ENCODE assay signal across 10 cellular contexts in the genomic region with DNA sequence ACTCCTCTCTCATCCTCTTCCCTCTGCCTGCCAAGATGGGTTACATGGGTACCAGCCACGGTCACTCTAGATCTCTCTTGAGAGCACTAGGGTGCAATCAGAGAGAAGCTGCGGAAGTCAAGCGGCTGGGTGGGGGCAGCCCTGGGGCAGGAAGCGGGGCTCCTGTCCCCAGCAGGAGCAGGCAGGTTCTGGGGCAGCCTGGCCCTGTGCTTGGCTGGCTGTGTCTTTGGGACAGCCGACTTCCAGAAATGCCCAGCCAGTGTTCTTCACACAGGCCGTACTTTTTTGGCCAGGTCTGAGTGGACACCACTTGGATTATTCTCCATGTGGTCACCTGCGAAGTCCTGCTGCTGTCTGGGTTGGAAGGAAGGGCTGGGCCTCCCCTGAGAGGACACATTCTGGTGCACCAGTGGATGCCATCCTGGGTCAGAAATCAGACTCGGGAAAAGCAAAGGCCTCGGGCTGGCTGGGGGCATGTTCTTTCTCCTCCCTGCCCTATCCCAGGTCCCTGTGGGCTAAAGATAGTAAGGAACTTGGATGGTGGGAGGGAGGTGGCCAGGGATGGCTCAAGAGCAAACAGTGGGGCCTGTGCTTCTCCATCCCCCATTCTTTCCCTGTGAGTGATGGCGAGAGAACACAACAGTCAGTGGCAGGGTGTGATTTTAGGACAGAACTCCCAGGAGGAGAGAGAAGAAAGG.
DNase-seq lines count a peak whose midpoint lies in the region; ATAC-seq and TF ChIP-seq lines count a peak whose summit lies in the region.
"Had no signal": no experiment of that assay in that cellular context is flagged by ENCODE, and none has a peak within 500 bp of the region (broad histone marks: within the 10 kb centered on the region; RNA-seq: fewer than 3 reads in every experiment).

No MANE protein-coding gene starts in this region.

- no peaks in the 10 kb centered on the region for H3K27me3 Mint-ChIP-seq in activated naive CD8-positive, alpha-beta T cell
- H3K27me3 Mint-ChIP-seq in activated naive CD8-positive, alpha-beta T cell treated with anti-CD3 and anti-CD28 coated beads, Interleukin-2, amount 50 U/mL, for 24 hours: no peaks in the 10 kb centered on the region
- no peaks in the 10 kb centered on the region for H3K27me3 Mint-ChIP-seq in naive B cell

- peak overlapping the region; percentile 97 for H3K27ac Mint-ChIP-seq in activated naive CD8-positive, alpha-beta T cell
- no peak overlapping the region for H3K27ac Mint-ChIP-seq in activated naive CD8-positive, alpha-beta T cell treated with anti-CD3 and anti-CD28 coated beads, Interleukin-2, amount 50 U/mL, for 24 hours
- peak overlapping the region in 5 of 6 donors; percentile 52 to 90 (median 89) for H3K27ac Mint-ChIP-seq in naive B cell

- no peak overlapping the region for H3K4me3 ChIP-seq in uterus

- H3K4me1 ChIP-seq in uterus: peaks cover 0 to 7% of the 10 kb centered on the region in 2 donors

- peak overlapping the region; percentile 52 for H3K4me3 Mint-ChIP-seq in activated naive CD8-positive, alpha-beta T cell
- no peak overlapping the region for H3K4me3 Mint-ChIP-seq in activated naive CD8-positive, alpha-beta T cell treated with anti-CD3 and anti-CD28 coated beads, Interleukin-2, amount 50 U/mL, for 24 hours
- peak overlapping the region in 4 of 8 donors; percentile 25 to 74 (median 44) for H3K4me3 Mint-ChIP-seq in naive B cell

- no peak for DNase-seq in activated naive CD8-positive, alpha-beta T cell treated with anti-CD3 and anti-CD28 coated beads, Interleukin-2, amount 50 U/mL, for 24 hours
- DNase-seq in naive B cell: no peak
- DNase-seq in uterus: peak in 1 of 2 donors; percentile 24
- no peak for DNase-seq in omental fat pad (ENCODE audit: low spot score)
- no peak for DNase-seq in glomerular visceral epithelial cell (ENCODE audit: extremely low spot score)
- DNase-seq: activated CD4-positive, alpha-beta T cell treated with anti-CD3 and anti-CD28 coated beads, Interleukin-2, amount 50 U/mL, for 1 hour had no signal

- no peaks in the 10 kb centered on the region for H3K9me3 ChIP-seq in uterus

- peak overlapping the region; percentile 69 for H3K27ac ChIP-seq in angular gyrus (ENCODE audit: low read depth, low read length)
- H3K27ac ChIP-seq in uterus: peak overlapping the region; percentile 73 to 83

- no peak for ATAC-seq in activated naive CD8-positive, alpha-beta T cell treated with anti-CD3 and anti-CD28 coated beads, Interleukin-2, amount 50 U/mL, for 24 hours
- ATAC-seq in naive B cell (ENCODE audit: low read depth in 2 of 2) (no peak), omental fat pad (ENCODE audit: low FRiP score) (no peak), GM19455 (IDR thresholded peaks at IDR 0.05; ENCODE audit: unreplicated experiment) (no peak)
- ATAC-seq: SK-N-SH treated with all-trans-retinoic acid at 6 μM for 48 hours had no signal

- no peaks in the 10 kb centered on the region for H3K36me3 ChIP-seq in uterus

- TF ChIP-seq CTCF in uterus (IDR thresholded peaks at IDR 0.05): no peak
- TF ChIP-seq CTCF in omental fat pad (IDR thresholded peaks at IDR 0.05): no peak

- H3K4me1 Mint-ChIP-seq in activated naive CD8-positive, alpha-beta T cell (ENCODE audit: low read depth): peaks cover 72% of the 10 kb centered on the region
- H3K4me1 Mint-ChIP-seq in activated naive CD8-positive, alpha-beta T cell treated with anti-CD3 and anti-CD28 coated beads, Interleukin-2, amount 50 U/mL, for 24 hours: peaks cover 79% of the 10 kb centered on the region
- peaks cover 51 to 70% (median 59%) of the 10 kb centered on the region in 3 donors for H3K4me1 Mint-ChIP-seq in naive B cell

- TF ChIP-seq POLR2A in uterus (IDR thresholded peaks at IDR 0.05): no peak

- H3K36me3 Mint-ChIP-seq in activated naive CD8-positive, alpha-beta T cell: peaks cover 10% of the 10 kb centered on the region
- peaks cover 27% of the 10 kb centered on the region for H3K36me3 Mint-ChIP-seq in activated naive CD8-positive, alpha-beta T cell treated with anti-CD3 and anti-CD28 coated beads, Interleukin-2, amount 50 U/mL, for 24 hours (ENCODE audit: low read depth)
- peaks cover 0 to 8% of the 10 kb centered on the region in 2 donors for H3K36me3 Mint-ChIP-seq in naive B cell

- H3K9me3 Mint-ChIP-seq in activated naive CD8-positive, alpha-beta T cell (ENCODE audit: low read depth): no peaks in the 10 kb centered on the region
- H3K9me3 Mint-ChIP-seq in activated naive CD8-positive, alpha-beta T cell treated with anti-CD3 and anti-CD28 coated beads, Interleukin-2, amount 50 U/mL, for 24 hours: no peaks in the 10 kb centered on the region
- H3K9me3 Mint-ChIP-seq in naive B cell: no peaks in the 10 kb centered on the region

- H3K27me3 ChIP-seq in uterus: no peaks in the 10 kb centered on the region

- intact Hi-C loops in uterus (cut with DNase I; ENCODE audit: low total_unique reads): no loop called here
